15 cellular contexts compared by ENCODE assay signal in the genomic region with DNA sequence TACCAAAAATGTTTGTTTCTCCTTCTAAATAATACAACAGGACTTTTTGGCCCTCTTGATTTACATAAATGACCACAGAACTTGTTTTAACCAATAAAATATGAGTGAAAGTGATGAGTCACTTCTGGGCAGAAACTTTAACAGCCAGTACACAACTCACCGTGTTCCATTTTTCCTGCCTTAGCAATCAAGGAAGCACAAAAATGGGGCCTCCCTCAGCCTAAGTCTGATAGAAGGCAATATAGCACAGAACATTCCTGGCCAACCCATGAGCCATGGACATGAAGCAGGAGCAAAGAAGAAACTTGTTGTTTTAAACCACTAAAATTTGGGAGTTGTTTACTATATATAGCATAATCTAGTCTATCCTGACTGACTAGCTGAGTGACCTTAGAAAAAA.
DNase-seq lines count a peak whose midpoint lies in the region; ATAC-seq and TF ChIP-seq lines count a peak whose summit lies in the region.
"Had no signal": no experiment of that assay in that cellular context is flagged by ENCODE, and none has a peak within 500 bp of the region (broad histone marks: within the 10 kb centered on the region; RNA-seq: fewer than 3 reads in every experiment).

No MANE protein-coding gene starts in this region.

- intact Hi-C loops in MCF 10A (cut with micrococcal nuclease) (loop anchor here (5.0 kb wide), 1 partner anchor 137 kb away; no protein-coding TSS in a partner anchor), breast epithelium (cut with DNase I; ENCODE audit: low total_unique reads) (no loop called here), right cardiac atrium (cut with DNase I) (no loop called here)

- TSS peak; percentile 61 for BruUV-seq in MCF 10A (replicated peaks; lab: Mats Ljungman, UMichigan)

- POLR2A ChIA-PET in MCF 10A (lab: Yijun Ruan, JAX): interaction anchor here (2.7 to 4.0 kb wide), 4 partner anchors 11 to 118 kb away, joined by 12 to 59 read pairs (median 24); partner anchors contain the start of genes RAD51C and TEX14
- POLR2A ChIA-PET in CD8-positive, alpha-beta memory T cell (lab: Charles Lee): no interaction called here

- H3K36me3 ChIP-seq in breast epithelium: no peaks in the 10 kb centered on the region
- no peaks in the 10 kb centered on the region for H3K36me3 ChIP-seq in CD8-positive, alpha-beta memory T cell (ENCODE audit: insufficient read depth, low read length)
- H3K36me3 ChIP-seq: left ventricle myocardium inferior, ovary, stomach had no signal

- H3K4me3 ChIP-seq in breast epithelium (no peak overlapping the region), fibroblast of pulmonary artery (replicated peaks; ENCODE audit: low read depth, low read length) (no peak overlapping the region), right cardiac atrium (ENCODE audit: low read length) (no peak overlapping the region)
- H3K4me3 ChIP-seq in CD8-positive, alpha-beta memory T cell (ENCODE audit: low read length): no peak overlapping the region
- H3K4me3 ChIP-seq: left ventricle myocardium inferior, ovary, stomach had no signal

- 29% methylated on average over 1 of the region's 1 CpG for WGBS in right cardiac atrium

- H3K4me1 ChIP-seq in breast epithelium: no peaks in the 10 kb centered on the region
- H3K4me1 ChIP-seq in CD8-positive, alpha-beta memory T cell (ENCODE audit: insufficient read depth, low read length): no peaks in the 10 kb centered on the region
- no peaks in the 10 kb centered on the region for H3K4me1 ChIP-seq in right cardiac atrium (ENCODE audit: control insufficient read depth, insufficient read depth, low read length)
- H3K4me1 ChIP-seq: stomach had no signal

- no peaks in the 10 kb centered on the region for H3K9me3 Mint-ChIP-seq in MCF 10A (ENCODE audit: unreplicated experiment)
- peaks cover 0 to 2% (median 0%) of the 10 kb centered on the region in 5 donors for H3K9me3 Mint-ChIP-seq in CD8-positive, alpha-beta memory T cell
- H3K9me3 Mint-ChIP-seq: activated CD8-positive, alpha-beta T cell treated with anti-CD3 and anti-CD28 coated beads for 36 hours; activated naive CD8-positive, alpha-beta T cell treated with anti-CD3 and anti-CD28 coated beads, Interleukin-2, amount 10 ng/mL, durations not matched to agents 7 days and 5 days had no signal

- no peak for TF ChIP-seq CTCF in MCF 10A (IDR thresholded peaks at IDR 0.05; ENCODE audit: unreplicated experiment)
- no peak for TF ChIP-seq CTCF in breast epithelium (IDR thresholded peaks at IDR 0.05)
- no peak for TF ChIP-seq CTCF in fibroblast of pulmonary artery (IDR thresholded peaks at IDR 0.05; ENCODE audit: low read length, missing control alignments)

- peak overlapping the region in 1 of 2 donors; percentile 15 for H3K27ac ChIP-seq in breast epithelium
- no peak overlapping the region for H3K27ac ChIP-seq in CD8-positive, alpha-beta memory T cell (ENCODE audit: low read depth, low read length)
- no peak overlapping the region for H3K27ac ChIP-seq in right cardiac atrium (ENCODE audit: low read length)
- H3K27ac ChIP-seq: left ventricle myocardium inferior, ovary, stomach had no signal

- TF ChIP-seq POLR2A in breast epithelium (IDR thresholded peaks at IDR 0.05): no peak

- H3K27me3 Mint-ChIP-seq in MCF 10A (ENCODE audit: insufficient read depth, unreplicated experiment): no peaks in the 10 kb centered on the region
- H3K27me3 Mint-ChIP-seq in CD8-positive, alpha-beta memory T cell: peaks cover 0 to 2% of the 10 kb centered on the region in 2 donors
- H3K27me3 Mint-ChIP-seq: activated CD8-positive, alpha-beta T cell treated with anti-CD3 and anti-CD28 coated beads for 36 hours had no signal

- H3K27me3 ChIP-seq in breast epithelium (no peaks in the 10 kb centered on the region), right cardiac atrium (ENCODE audit: control insufficient read depth, insufficient read depth) (no peaks in the 10 kb centered on the region)
- H3K27me3 ChIP-seq in CD8-positive, alpha-beta memory T cell (ENCODE audit: insufficient read depth, low read length, poor library complexity, severe bottlenecking): no peaks in the 10 kb centered on the region
- H3K27me3 ChIP-seq: ovary, stomach had no signal

- peaks cover 6% of the 10 kb centered on the region for H3K4me1 Mint-ChIP-seq in MCF 10A (ENCODE audit: insufficient read depth, unreplicated experiment)
- peaks cover 0 to 3% (median 0%) of the 10 kb centered on the region in 3 donors for H3K4me1 Mint-ChIP-seq in CD8-positive, alpha-beta memory T cell

- H3K27ac Mint-ChIP-seq in MCF 10A (ENCODE audit: low read depth, unreplicated experiment): peak overlapping the region; percentile 59
- no peak overlapping the region for H3K27ac Mint-ChIP-seq in CD8-positive, alpha-beta memory T cell
- H3K27ac Mint-ChIP-seq: activated CD8-positive, alpha-beta T cell treated with anti-CD3 and anti-CD28 coated beads for 36 hours; activated naive CD8-positive, alpha-beta T cell treated with anti-CD3 and anti-CD28 coated beads, Interleukin-2, amount 10 ng/mL, durations not matched to agents 7 days and 5 days had no signal

- no peak overlapping the region for H3K4me3 Mint-ChIP-seq in MCF 10A (ENCODE audit: unreplicated experiment)
- H3K4me3 Mint-ChIP-seq in CD8-positive, alpha-beta memory T cell: no peak overlapping the region
- H3K4me3 Mint-ChIP-seq: activated CD8-positive, alpha-beta T cell treated with anti-CD3 and anti-CD28 coated beads for 36 hours; activated naive CD8-positive, alpha-beta T cell treated with anti-CD3 and anti-CD28 coated beads, Interleukin-2, amount 10 ng/mL, durations not matched to agents 7 days and 5 days had no signal

- CTCF ChIA-PET in MCF 10A (lab: Yijun Ruan, JAX): interaction anchor here (0.6 to 2.2 kb wide), 2 partner anchors 35 to 57 kb away, joined by 3 to 10 read pairs; no protein-coding TSS in a partner anchor
- CTCF ChIA-PET in CD8-positive, alpha-beta memory T cell (lab: Charles Lee): no interaction called here

- DNase-seq in MCF 10A (ENCODE audit: unreplicated experiment) (peak; percentile 62), breast epithelium (ENCODE audit: low spot score in 2 of 2) (no peak), fibroblast of pulmonary artery (ENCODE audit: low read depth) (peak; percentile 79), UCSD-AML1 (lab: John Stamatoyannopoulos, UW; ENCODE audit: unreplicated experiment) (no peak), NCI-H748 (lab: John Stamatoyannopoulos, UW; ENCODE audit: unreplicated experiment) (no peak), right cardiac atrium (no peak)
- DNase-seq in CD8-positive, alpha-beta memory T cell: no peak
- DNase-seq: activated CD8-positive, alpha-beta T cell treated with anti-CD3 and anti-CD28 coated beads for 36 hours; activated naive CD8-positive, alpha-beta T cell treated with anti-CD3 and anti-CD28 coated beads, Interleukin-2, amount 10 ng/mL, durations not matched to agents 7 days and 5 days; left ventricle myocardium inferior; NCI-H510A treated with DMSO at 0.1 percent for 48 hours; ovary; stimulated activated CD4-positive, alpha-beta T cell treated with anti-CD3 and anti-CD28 coated beads, Interleukin-4, amount 100 ng/mL, for 1 hour; stomach had no signal

- no peaks in the 10 kb centered on the region for H3K9me3 ChIP-seq in breast epithelium
- no peaks in the 10 kb centered on the region for H3K9me3 ChIP-seq in CD8-positive, alpha-beta memory T cell (ENCODE audit: low read length)
- no peaks in the 10 kb centered on the region for H3K9me3 ChIP-seq in right cardiac atrium (ENCODE audit: control insufficient read depth, low read length)
- H3K9me3 ChIP-seq: left ventricle myocardium inferior, ovary, stomach had no signal

- H3K36me3 Mint-ChIP-seq in MCF 10A (ENCODE audit: insufficient read depth, unreplicated experiment): no peaks in the 10 kb centered on the region
- no peaks in the 10 kb centered on the region for H3K36me3 Mint-ChIP-seq in CD8-positive, alpha-beta memory T cell
- H3K36me3 Mint-ChIP-seq: activated naive CD8-positive, alpha-beta T cell treated with anti-CD3 and anti-CD28 coated beads, Interleukin-2, amount 10 ng/mL, durations not matched to agents 7 days and 5 days had no signal

- peak; percentile 62 for ATAC-seq in SK-N-SH treated with all-trans-retinoic acid at 6 μM for 48 hours
- no peak for ATAC-seq in right cardiac atrium
- ATAC-seq: activated CD8-positive, alpha-beta T cell treated with anti-CD3 and anti-CD28 coated beads for 36 hours had no signal

TF ChIP-seq in SK-N-SH treated with all-trans-retinoic acid at 6 μM for 48 hours, 23 proteins besides CTCF, POLR2A, EP300 and RAD21 (continues in another document):
- TF ChIP-seq PATZ1 (CRISPR knock-in tag; IDR thresholded peaks at IDR 0.05; ENCODE audit: borderline replicate concordance) (no peak), TOX (CRISPR knock-in tag; IDR thresholded peaks at IDR 0.05; ENCODE audit: borderline replicate concordance) (no peak), OSR1 (CRISPR knock-in tag; IDR thresholded peaks at IDR 0.05) (no peak), ZNF565 (CRISPR knock-in tag; conservative IDR thresholded peaks at IDR 0.05; ENCODE audit: low read depth) (no peak), CREB5 (CRISPR knock-in tag; IDR thresholded peaks at IDR 0.05; ENCODE audit: low read depth) (no peak), RARB (CRISPR knock-in tag; IDR thresholded peaks at IDR 0.05) (no peak), ZNF70 (CRISPR knock-in tag; IDR thresholded peaks at IDR 0.05) (no peak), CSDC2 (CRISPR knock-in tag; IDR thresholded peaks at IDR 0.05) (no peak)

Comparison
In these comparisons a context has a peak if more than half of its experiments do, and no peak if none do; other contexts are left out.
1. DNase-seq: peak in MCF 10A (single experiment) and fibroblast of pulmonary artery (single experiment); none in breast epithelium (0 of 2), UCSD-AML1 (single experiment), CD8-positive, alpha-beta memory T cell (0 of 5), NCI-H748 (single experiment) and right cardiac atrium (0 of 3).